1 cellular context compared by ENCODE assay signal in genomic region chr14:61476737-61477410, GRCh38.
TF ChIP-seq lines count a peak whose summit lies in the region.

No MANE protein-coding gene starts in this region.

TF ChIP-seq in WTC11, 78 proteins besides CTCF, POLR2A, EP300 and RAD21 (continued from another document):
- TF ChIP-seq, protein P1, sequence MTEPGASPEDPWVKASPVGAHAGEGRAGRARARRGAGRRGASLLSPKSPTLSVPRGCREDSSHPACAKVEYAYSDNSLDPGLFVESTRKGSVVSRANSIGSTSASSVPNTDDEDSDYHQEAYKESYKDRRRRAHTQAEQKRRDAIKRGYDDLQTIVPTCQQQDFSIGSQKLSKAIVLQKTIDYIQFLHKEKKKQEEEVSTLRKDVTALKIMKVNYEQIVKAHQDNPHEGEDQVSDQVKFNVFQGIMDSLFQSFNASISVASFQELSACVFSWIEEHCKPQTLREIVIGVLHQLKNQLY (CRISPR knock-in tag; IDR thresholded peaks at IDR 0.05): no peak
